Comparison of ENCODE assay signal across 17 cellular contexts in the genomic region with DNA sequence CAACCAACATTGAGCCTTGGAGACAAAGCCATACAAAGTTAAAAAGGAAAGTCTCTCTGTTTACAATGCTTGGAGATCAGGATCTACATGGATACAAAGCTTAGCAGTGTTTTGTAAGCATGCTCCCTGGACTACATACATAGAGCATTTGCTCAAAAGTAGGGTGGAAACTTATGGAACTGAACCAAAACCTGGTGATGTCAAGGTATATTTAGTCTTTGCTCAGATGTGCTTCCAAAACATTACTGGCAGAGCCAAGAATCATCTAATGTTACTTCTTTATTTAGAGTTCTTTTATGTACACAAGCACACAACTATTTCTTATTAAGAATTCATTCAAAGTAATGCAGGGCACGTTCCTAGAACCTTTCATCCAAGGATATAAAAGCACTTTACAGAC.
DNase-seq lines count a peak whose midpoint lies in the region; ATAC-seq and TF ChIP-seq lines count a peak whose summit lies in the region.
"Had no signal": no experiment of that assay in that cellular context is flagged by ENCODE, and none has a peak within 500 bp of the region (broad histone marks: within the 10 kb centered on the region; RNA-seq: fewer than 3 reads in every experiment).

No MANE protein-coding gene starts in this region.

- H3K4ac ChIP-seq in mesenchymal stem cell (ENCODE audit: low read depth in 1 of 2, low read length in 2 of 2) = no peak overlapping the region

- H3K9me2 ChIP-seq in MM.1S (replicated peaks; ENCODE audit: insufficient read depth, low read length) = no peaks in the 10 kb centered on the region

- no peaks in the 10 kb centered on the region for H3K79me2 ChIP-seq in MM.1S (ENCODE audit: low read length)

- DNase-seq in LNCaP clone FGC (ENCODE audit: low read depth) (peak; percentile 33), mesenchymal stem cell (peak; percentile 28), psoas muscle (no peak), MM.1S (no peak), NCI-H446 treated with DMSO at 0.1 percent for 48 hours (lab: John Stamatoyannopoulos, UW) (no peak), dorsolateral prefrontal cortex (no peak)
- DNase-seq: Caco-2; CD4-positive, CD25-positive, alpha-beta regulatory T cell; CD8-positive, alpha-beta T cell; DMS153; DND-41; GOT3; HFFc6 had no signal

- no peak overlapping the region for H4K91ac ChIP-seq in mesenchymal stem cell (ENCODE audit: low read length)

- H2BK120ac ChIP-seq in mesenchymal stem cell (ENCODE audit: low read depth, low read length) = no peak overlapping the region

- WGBS in mesenchymal stem cell = 92% methylated on average over 1 of the region's 1 CpG
- 24 to 53% (median 34%) methylated on average over 1 of the region's 1 CpG for WGBS in psoas muscle, 3 donors

- H3F3A ChIP-seq in MM.1S (ENCODE audit: insufficient read depth, low read length) = no peaks in the 10 kb centered on the region

- no peak overlapping the region for H2AFZ ChIP-seq in mesenchymal stem cell (ENCODE audit: low read depth, low read length)
- no peak overlapping the region for H2AFZ ChIP-seq in MM.1S (ENCODE audit: low read length)

- H3K36me3 ChIP-seq in mesenchymal stem cell (ENCODE audit: control insufficient read depth in 1 of 2, insufficient read depth in 2 of 2, low read depth in 1 of 2, low read length in 2 of 2) = peaks cover 0 to 25% of the 10 kb centered on the region in 2 experiments
- peaks cover 0 to 3% of the 10 kb centered on the region in 2 donors for H3K36me3 ChIP-seq in psoas muscle (ENCODE audit: insufficient read depth in 1 of 2, low read depth in 1 of 2)
- no peaks in the 10 kb centered on the region for H3K36me3 ChIP-seq in MM.1S (replicated peaks; ENCODE audit: insufficient read depth, low read length)
- H3K36me3 ChIP-seq: HAP-1 had no signal

- H2BK15ac ChIP-seq in mesenchymal stem cell (ENCODE audit: low read depth, poor library complexity, severe bottlenecking) = no peak overlapping the region

- no peak overlapping the region for H2AK5ac ChIP-seq in mesenchymal stem cell (ENCODE audit: low read length, severe bottlenecking)

- no peaks in the 10 kb centered on the region for H3K9me3 ChIP-seq in mesenchymal stem cell (ENCODE audit: control insufficient read depth, low read length)
- no peaks in the 10 kb centered on the region for H3K9me3 ChIP-seq in psoas muscle
- H3K9me3 ChIP-seq in MM.1S (replicated peaks; ENCODE audit: insufficient read depth, low read length) = no peaks in the 10 kb centered on the region
- H3K9me3 ChIP-seq: BLaER1, Caco-2, HAP-1 had no signal

- no peak overlapping the region for H3K23ac ChIP-seq in mesenchymal stem cell (ENCODE audit: low read length in 2 of 2)

- H2BK5ac ChIP-seq in mesenchymal stem cell (ENCODE audit: low read depth, low read length, poor library complexity, severe bottlenecking) = no peak overlapping the region

- no peaks in the 10 kb centered on the region for H3K27me3 ChIP-seq in mesenchymal stem cell (ENCODE audit: control insufficient read depth in 1 of 2, insufficient read depth in 1 of 2, low read length in 2 of 2)
- no peaks in the 10 kb centered on the region for H3K27me3 ChIP-seq in psoas muscle (ENCODE audit: insufficient read depth in 3 of 3, low read length in 2 of 3)
- H3K27me3 ChIP-seq in MM.1S (replicated peaks; ENCODE audit: insufficient read depth, low read length) = no peaks in the 10 kb centered on the region
- H3K27me3 ChIP-seq in dorsolateral prefrontal cortex = no peaks in the 10 kb centered on the region
- H3K27me3 ChIP-seq: BLaER1 had no signal

- no peak overlapping the region for H3K18ac ChIP-seq in mesenchymal stem cell (ENCODE audit: low read depth in 1 of 2, low read length in 2 of 2)

- no peak overlapping the region for H2BK12ac ChIP-seq in mesenchymal stem cell (ENCODE audit: low read length in 2 of 2)

- intact Hi-C loops in psoas muscle (cut with DNase I) = no loop called here
- intact Hi-C loops in dorsolateral prefrontal cortex (cut with DNase I) = no loop called here

- H3K4me1 ChIP-seq in mesenchymal stem cell (ENCODE audit: control insufficient read depth, insufficient read depth, low read depth, low read length) = no peaks in the 10 kb centered on the region
- H3K4me1 ChIP-seq in psoas muscle = peaks cover 21% of the 10 kb centered on the region
- no peaks in the 10 kb centered on the region for H3K4me1 ChIP-seq in MM.1S (ENCODE audit: low read length)
- H3K4me1 ChIP-seq: BLaER1, Caco-2 had no signal

- no peaks in the 10 kb centered on the region for H4K20me1 ChIP-seq in MM.1S (ENCODE audit: insufficient read depth, low read length)
- H4K20me1 ChIP-seq: BLaER1 had no signal

- no peak for TF ChIP-seq CTCF in LNCaP clone FGC (IDR thresholded peaks at IDR 0.05; ENCODE audit: control insufficient read depth, extremely low read depth, insufficient read depth)
- no peak for TF ChIP-seq CTCF in psoas muscle (IDR thresholded peaks at IDR 0.05)
- no peak for TF ChIP-seq CTCF in MM.1S (IDR thresholded peaks at IDR 0.05; ENCODE audit: low read length)
- TF ChIP-seq CTCF in dorsolateral prefrontal cortex (IDR thresholded peaks at IDR 0.05 in 54 of 56, conservative IDR thresholded peaks at IDR 0.05 in 2 of 56; ENCODE audit: low read depth in 1 of 56, partially characterized antibody in 56 of 56) = no peak

- no peak overlapping the region for H3K4me3 ChIP-seq in LNCaP clone FGC (ENCODE audit: low read depth, low read length)
- H3K4me3 ChIP-seq in mesenchymal stem cell (ENCODE audit: insufficient read depth in 1 of 2, low read depth in 1 of 2, low read length in 2 of 2) = no peak overlapping the region
- H3K4me3 ChIP-seq in psoas muscle = no peak overlapping the region
- H3K4me3 ChIP-seq in MM.1S (ENCODE audit: low read length) = no peak overlapping the region
- H3K4me3 ChIP-seq in dorsolateral prefrontal cortex = no peak overlapping the region
- H3K4me3 ChIP-seq: BLaER1, HAP-1 had no signal

- no peak overlapping the region for H4K8ac ChIP-seq in mesenchymal stem cell (ENCODE audit: low read length)

- H3K4me2 ChIP-seq in mesenchymal stem cell (ENCODE audit: low read length, poor library complexity, severe bottlenecking) = no peak overlapping the region
- no peak overlapping the region for H3K4me2 ChIP-seq in MM.1S (ENCODE audit: low read depth, low read length)
- H3K4me2 ChIP-seq: BLaER1 had no signal

- peak in 3 of 4 donors; percentile 57 to 83 (median 66) for ATAC-seq in psoas muscle
- ATAC-seq: CD8-positive, alpha-beta T cell had no signal

- H3K27ac ChIP-seq in mesenchymal stem cell (ENCODE audit: low read length, poor library complexity, severe bottlenecking) = no peak overlapping the region
- peak overlapping the region; percentile 69 for H3K27ac ChIP-seq in psoas muscle
- H3K27ac ChIP-seq in MM.1S (ENCODE audit: low read length) = no peak overlapping the region
- H3K27ac ChIP-seq in dorsolateral prefrontal cortex = no peak overlapping the region
- H3K27ac ChIP-seq: 22Rv1, BLaER1, C4-2B had no signal

- H3K14ac ChIP-seq in mesenchymal stem cell (ENCODE audit: low read length in 2 of 2) = no peak overlapping the region

- peaks cover 7% of the 10 kb centered on the region for H3K79me1 ChIP-seq in mesenchymal stem cell (replicated peaks; ENCODE audit: low read length, poor library complexity, severe bottlenecking)

- H3K9ac ChIP-seq in mesenchymal stem cell (ENCODE audit: low read length) (no peak overlapping the region), MM.1S (ENCODE audit: low read length) (no peak overlapping the region)
- H3K9ac ChIP-seq: BLaER1 had no signal

Comparison
In these comparisons a context has a peak if more than half of its experiments do, and no peak if none do; other contexts are left out.
1. DNase-seq: peak in LNCaP clone FGC (single experiment) and mesenchymal stem cell (single experiment); none in psoas muscle (0 of 2), MM.1S (single experiment), NCI-H446 treated with DMSO at 0.1 percent for 48 hours (single experiment) and dorsolateral prefrontal cortex (0 of 10).